1 cellular context compared by ENCODE assay signal in genomic region chr9:127802576-127803443, GRCh38.
A peak's percentile ranks its signal among the peaks of the same experiment; 100 is the strongest.
TF ChIP-seq lines count a peak whose summit lies in the region.

Gene FPGS, plus strand, starts transcription at chr9:127802882. Its CDS starts 43 bp downstream, at chr9:127802925.

TF ChIP-seq in HepG2, 621 proteins besides CTCF, POLR2A, EP300 and RAD21 (continued from another document and continues in another):
- no peak for TF ChIP-seq USF2 (IDR thresholded peaks at IDR 0.05; ENCODE audit: low read depth, low read length)
- peak; percentile 41; the same call in 1 of the 2 replicates for TF ChIP-seq USF2 (CRISPR knock-in tag; IDR thresholded peaks at IDR 0.05; ENCODE audit: borderline replicate concordance)
- no peak for TF ChIP-seq IRF1 (CRISPR knock-in tag; IDR thresholded peaks at IDR 0.05; ENCODE audit: low read depth)
- peak; percentile 93 for TF ChIP-seq ZSCAN21 (CRISPR knock-in tag; IDR thresholded peaks at IDR 0.05; ENCODE audit: borderline replicate concordance)
- peak; percentile 93 for TF ChIP-seq POLR2G (IDR thresholded peaks at IDR 0.05; ENCODE audit: low read depth, low read length)
- no peak for TF ChIP-seq JUNB (CRISPR knock-in tag; IDR thresholded peaks at IDR 0.05; ENCODE audit: borderline replicate concordance)
- peak; percentile 95; the same call in 1 of the 2 replicates for TF ChIP-seq KLF6 (CRISPR knock-in tag; IDR thresholded peaks at IDR 0.05)
- TF ChIP-seq DDIT3 (CRISPR knock-in tag; IDR thresholded peaks at IDR 0.05): no peak
- no peak; the same call in 1 of the 2 replicates for TF ChIP-seq ZNF350 (CRISPR knock-in tag; IDR thresholded peaks at IDR 0.05; ENCODE audit: borderline replicate concordance, low read depth)
- TF ChIP-seq TFE3 (CRISPR knock-in tag; IDR thresholded peaks at IDR 0.05): no peak
- no peak for TF ChIP-seq ZHX2 (IDR thresholded peaks at IDR 0.05; ENCODE audit: low read depth)
- no peak for TF ChIP-seq ZHX2 (CRISPR knock-in tag; IDR thresholded peaks at IDR 0.05; ENCODE audit: borderline replicate concordance)
- no peak for TF ChIP-seq KMT2B (CRISPR knock-in tag; IDR thresholded peaks at IDR 0.05)
- peak; percentile 81 for TF ChIP-seq ZIK1 (CRISPR knock-in tag; IDR thresholded peaks at IDR 0.05; ENCODE audit: borderline replicate concordance, low read depth)
- no peak for TF ChIP-seq SP140L (CRISPR knock-in tag; IDR thresholded peaks at IDR 0.05; ENCODE audit: borderline replicate concordance)
- no peak for TF ChIP-seq DZIP1 (CRISPR knock-in tag; IDR thresholded peaks at IDR 0.05)
- peak; percentile 67; the same call in 1 of the 2 replicates for TF ChIP-seq ZNF891 (CRISPR knock-in tag; IDR thresholded peaks at IDR 0.05)
- no peak for TF ChIP-seq JDP2 (CRISPR knock-in tag; IDR thresholded peaks at IDR 0.05; ENCODE audit: borderline replicate concordance)
- peak; percentile 47; the same call in 1 of the 2 replicates for TF ChIP-seq BCL3 (CRISPR knock-in tag; IDR thresholded peaks at IDR 0.05)
- peak; percentile 10; the same call in 1 of the 2 replicates for TF ChIP-seq NFYB (CRISPR knock-in tag; IDR thresholded peaks at IDR 0.05)
- TF ChIP-seq ZNF234 (CRISPR knock-in tag; conservative IDR thresholded peaks at IDR 0.05): no peak
- TF ChIP-seq SPEN (CRISPR knock-in tag; IDR thresholded peaks at IDR 0.05; ENCODE audit: low read depth): peak; percentile 95
- no peak for TF ChIP-seq HMG20A (CRISPR knock-in tag; IDR thresholded peaks at IDR 0.05; ENCODE audit: borderline replicate concordance)
- TF ChIP-seq ZBTB25 (CRISPR knock-in tag; IDR thresholded peaks at IDR 0.05): no peak
- TF ChIP-seq FOXJ3 (CRISPR knock-in tag; IDR thresholded peaks at IDR 0.05; ENCODE audit: borderline replicate concordance): no peak
- no peak for TF ChIP-seq DBP (CRISPR knock-in tag; IDR thresholded peaks at IDR 0.05; ENCODE audit: not compliant biosample characterization)
- TF ChIP-seq ZBTB21 (CRISPR knock-in tag; IDR thresholded peaks at IDR 0.05): no peak
- no peak for TF ChIP-seq ZNF672 (CRISPR knock-in tag; IDR thresholded peaks at IDR 0.05)
- peak; percentile 51; the same call in 1 of the 2 replicates for TF ChIP-seq THAP9 (CRISPR knock-in tag; IDR thresholded peaks at IDR 0.05; ENCODE audit: borderline replicate concordance)
- TF ChIP-seq NCOR1 (IDR thresholded peaks at IDR 0.05; ENCODE audit: borderline replicate concordance, low read length): no peak
- TF ChIP-seq LCORL (IDR thresholded peaks at IDR 0.05): no peak
- TF ChIP-seq LCORL (CRISPR knock-in tag; IDR thresholded peaks at IDR 0.05): peak; percentile 70
- peak; percentile 59 for TF ChIP-seq POLR2AphosphoS5 (IDR thresholded peaks at IDR 0.05; ENCODE audit: low read depth, low read length)
- no peak for TF ChIP-seq ZNF550 (CRISPR knock-in tag; IDR thresholded peaks at IDR 0.05; ENCODE audit: borderline replicate concordance)
- 0 out of 2 replicates have a peak, but pooled peaks have one; percentile 51 for TF ChIP-seq MEIS2 (CRISPR knock-in tag; IDR thresholded peaks at IDR 0.05)
